ENCODE assay signal across 8 cellular contexts in the genomic region with DNA sequence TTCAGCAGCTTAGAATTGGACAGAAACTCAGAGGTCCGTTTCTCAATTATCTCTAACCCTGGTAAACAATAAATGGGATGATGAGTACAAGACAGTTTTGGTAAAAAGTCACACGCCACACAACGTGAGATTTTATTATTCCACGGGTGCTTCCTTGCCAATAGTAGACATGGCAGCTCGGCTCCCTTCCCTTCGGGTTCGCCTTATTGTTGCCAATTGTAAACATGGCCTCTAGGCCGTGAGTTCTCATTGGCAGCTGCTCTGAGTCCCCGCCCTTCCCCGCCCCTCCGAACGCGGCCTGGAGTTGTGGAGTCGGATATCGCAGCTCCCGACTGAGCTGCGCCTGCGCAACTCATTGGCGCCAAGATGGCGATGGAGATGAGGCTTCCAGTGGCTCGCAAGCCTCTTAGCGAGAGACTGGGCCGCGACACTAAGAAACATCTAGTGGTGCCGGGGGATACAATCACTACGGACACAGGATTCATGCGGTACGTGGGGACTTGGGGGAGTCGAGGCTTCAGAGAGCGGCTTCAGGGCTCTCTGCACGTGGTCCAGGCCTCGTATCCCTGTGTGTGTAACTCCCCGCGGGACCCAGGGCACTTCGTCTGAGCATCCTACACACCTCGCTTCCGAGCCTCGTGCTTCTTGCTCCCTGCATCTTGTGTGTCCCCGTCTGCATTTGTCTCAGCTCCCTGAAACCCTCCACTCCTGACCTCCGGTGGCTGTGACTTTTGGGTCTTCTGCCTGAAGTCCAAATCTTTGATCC. TPM values are rescaled to one million over a fixed set of nuclear protein-coding genes. Genes with fewer than 3 reads are reported as not detected.
A peak's percentile ranks its signal among the peaks of the same experiment; 100 is the strongest.
DNase-seq lines count a peak whose midpoint lies in the region; ATAC-seq lines count a peak whose summit lies in the region.

A gene with protein sequence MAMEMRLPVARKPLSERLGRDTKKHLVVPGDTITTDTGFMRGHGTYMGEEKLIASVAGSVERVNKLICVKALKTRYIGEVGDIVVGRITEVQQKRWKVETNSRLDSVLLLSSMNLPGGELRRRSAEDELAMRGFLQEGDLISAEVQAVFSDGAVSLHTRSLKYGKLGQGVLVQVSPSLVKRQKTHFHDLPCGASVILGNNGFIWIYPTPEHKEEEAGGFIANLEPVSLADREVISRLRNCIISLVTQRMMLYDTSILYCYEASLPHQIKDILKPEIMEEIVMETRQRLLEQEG (plus strand): TSS at position 355 of the 766 bp plus-strand sequence. CDS start 12 bp downstream, at position 367.

- H3K27me3 ChIP-seq in mononuclear cell (ENCODE audit: insufficient read depth, low read length), result no peaks in the 10 kb centered on the region

- peak within 1 kb of the TSS; percentile 74 for H3K4me3 ChIP-seq in mononuclear cell (ENCODE audit: low read length)

- peak; percentile 92 for ATAC-seq in GM21529 (IDR thresholded peaks at IDR 0.05; ENCODE audit: unreplicated experiment)

- peak within 1 kb of the TSS; percentile 94 to 99 (median 96) for H3K4me3 Mint-ChIP-seq in IgD-negative memory B cell

- H3K36me3 Mint-ChIP-seq in IgD-negative memory B cell, result no peaks in the 10 kb centered on the region

- H3K9me3 Mint-ChIP-seq in IgD-negative memory B cell, result peaks cover 0 to 2% (median 0%) of the 10 kb centered on the region in 3 donors

- H3K9me3 ChIP-seq in mononuclear cell (ENCODE audit: low read depth, low read length), result no peaks in the 10 kb centered on the region

- peak within 1 kb of the TSS; percentile 73 to 91 (median 89) for H3K27ac Mint-ChIP-seq in IgD-negative memory B cell

- H3K27me3 Mint-ChIP-seq in IgD-negative memory B cell, result peaks cover 2% of the 10 kb centered on the region

- peaks cover 16% of the 10 kb centered on the region for H3K4me1 ChIP-seq in mononuclear cell (ENCODE audit: insufficient read depth, low read length)

- H3K4me1 Mint-ChIP-seq in IgD-negative memory B cell, result peaks cover 14 to 28% (median 15%) of the 10 kb centered on the region in 3 donors

- DNase-seq in DMS114 treated with DMSO at 0.1 percent for 48 hours (lab: John Stamatoyannopoulos, UW; ENCODE audit: unreplicated experiment), result peak; percentile 94
- peak; percentile 98 for DNase-seq in OCI-M1 (lab: John Stamatoyannopoulos, UW)
- peak; percentile 98 for DNase-seq in activated T-cell treated with anti-CD3 and anti-CD28 coated beads for 24 hours (ENCODE audit: low read depth)
- DNase-seq in epidermal melanocyte (ENCODE audit: insufficient read length, low spot score), result peak; percentile 96
- peak; percentile 93 to 98 for DNase-seq in stimulated activated CD8-positive, alpha-beta memory T cell treated with anti-CD3 and anti-CD28 coated beads, Interleukin-2, amount 100 ng/mL, for 48 hours (ENCODE audit: low read depth in 2 of 2)

RNA-seq across cellular contexts. Expression of the gene that starts here (rescaled TPM):
- polyA plus RNA-seq in IgD-negative memory B cell, result 23.2 TPM
- 34.2 TPM for total RNA-seq in mononuclear cell

Comparison
In these comparisons a context has a peak if more than half of its experiments do, and no peak if none do; other contexts are left out.
1. Peak in every context shown above with its lines: DNase-seq, ATAC-seq and H3K4me3 ChIP-seq.